In genomic region chr9:136047076-136047774, GRCh38 we compare ENCODE assay signal across 1 cellular context.
TF ChIP-seq lines count a peak whose summit lies in the region.

No MANE protein-coding gene starts in this region.

TF ChIP-seq in HepG2, 621 proteins besides CTCF, POLR2A, EP300 and RAD21:
- TF ChIP-seq NRL (CRISPR knock-in tag; IDR thresholded peaks at IDR 0.05; ENCODE audit: borderline replicate concordance) (0 out of 2 replicates have a peak, but pooled peaks have one; percentile 1), KLF11 (CRISPR knock-in tag; IDR thresholded peaks at IDR 0.05) (no peak), ZNF687 (CRISPR knock-in tag; IDR thresholded peaks at IDR 0.05) (0 out of 2 replicates have a peak, but pooled peaks have one; percentile 11), GABPA (IDR thresholded peaks at IDR 0.05; ENCODE audit: low read depth, low read length) (0 out of 2 replicates have a peak, but pooled peaks have one; percentile 8), GABPA (CRISPR knock-in tag; IDR thresholded peaks at IDR 0.05; ENCODE audit: low read depth) (no peak), ZSCAN9 (CRISPR knock-in tag; IDR thresholded peaks at IDR 0.05; ENCODE audit: borderline replicate concordance) (no peak), SALL2 (CRISPR knock-in tag; IDR thresholded peaks at IDR 0.05) (no peak), HOXA7 (CRISPR knock-in tag; IDR thresholded peaks at IDR 0.05) (no peak), ATF3 (CRISPR knock-in tag; IDR thresholded peaks at IDR 0.05) (no peak), SRSF4 (IDR thresholded peaks at IDR 0.05; ENCODE audit: low read depth, low read length, poor library complexity, severe bottlenecking) (no peak)
